Comparison of ENCODE assay signal across 12 cellular contexts in genomic region chr19:18099623-18099995, GRCh38. TPM values are rescaled to one million over a fixed set of nuclear protein-coding genes. Genes with fewer than 3 reads are reported as not detected.
DNase-seq lines count a peak whose midpoint lies in the region; ATAC-seq and TF ChIP-seq lines count a peak whose summit lies in the region.
"Had no signal": no experiment of that assay in that cellular context is flagged by ENCODE, and none has a peak within 500 bp of the region (broad histone marks: within the 10 kb centered on the region; RNA-seq: fewer than 3 reads in every experiment).

No MANE protein-coding gene starts in this region.

- BruUV-seq in Panc1 (replicated peaks; lab: Mats Ljungman, UMichigan), result TSS peak; percentile 88

- no peak for ATAC-seq in activated naive CD4-positive, alpha-beta T cell treated with anti-CD3 and anti-CD28 coated beads, Interleukin-2, amount 50 U/mL, for 72 hours
- no peak for ATAC-seq in Panc1
- no peak for ATAC-seq in thoracic aorta (ENCODE audit: insufficient number of reproducible peaks, low FRiP score, low read depth)
- no peak for ATAC-seq in GM18520 (IDR thresholded peaks at IDR 0.05; ENCODE audit: unreplicated experiment)

- H3K27me3 ChIP-seq in Panc1 (ENCODE audit: control insufficient read depth, insufficient read depth, low read length) (no peaks in the 10 kb centered on the region), duodenal mucosa (ENCODE audit: control insufficient read depth in 1 of 2, insufficient read depth in 2 of 2, low read length in 2 of 2) (peaks cover 0 to 8% of the 10 kb centered on the region in 2 donors), thoracic aorta (replicated peaks; ENCODE audit: insufficient read depth) (no peaks in the 10 kb centered on the region)

- no peaks in the 10 kb centered on the region for H3K36me3 Mint-ChIP-seq in activated naive CD4-positive, alpha-beta T cell treated with anti-CD3 and anti-CD28 coated beads, Interleukin-2, amount 50 U/mL, for 72 hours

- no peaks in the 10 kb centered on the region for H3K9me3 Mint-ChIP-seq in activated naive CD4-positive, alpha-beta T cell treated with anti-CD3 and anti-CD28 coated beads, Interleukin-2, amount 50 U/mL, for 72 hours

- in situ Hi-C loops in Panc1 (cut with HindIII; ENCODE audit: low pct_unique_long_range_greater_than_20kb, low sequenced_read_pairs), result no loop called here

- intact Hi-C loops in Panc1 (cut with micrococcal nuclease; ENCODE audit: unreplicated experiment), result no loop called here

- POLR2A ChIA-PET in Panc1 (lab: Charles Lee), result no interaction called here

- H3K36me3 ChIP-seq in Panc1 (ENCODE audit: control insufficient read depth, insufficient read depth, low read length) (no peaks in the 10 kb centered on the region), duodenal mucosa (ENCODE audit: control insufficient read depth in 1 of 2, insufficient read depth in 2 of 2, low read length in 2 of 2) (no peaks in the 10 kb centered on the region), thoracic aorta (no peaks in the 10 kb centered on the region)

- H3K4me1 ChIP-seq in Panc1 (ENCODE audit: control insufficient read depth, insufficient read depth, low read length), result peaks cover 9% of the 10 kb centered on the region; the same call in 1 of the 2 replicates
- peaks cover 13 to 18% of the 10 kb centered on the region in 2 donors for H3K4me1 ChIP-seq in duodenal mucosa (ENCODE audit: control insufficient read depth in 1 of 2, insufficient read depth in 2 of 2, low read length in 2 of 2)
- H3K4me1 ChIP-seq in thoracic aorta (ENCODE audit: control insufficient read depth in 1 of 2, low read depth in 2 of 2), result peaks cover 21 to 51% of the 10 kb centered on the region in 2 donors

- no peak for TF ChIP-seq CTCF in Panc1 (IDR thresholded peaks at IDR 0.05)
- no peak for TF ChIP-seq CTCF in thoracic aorta (IDR thresholded peaks at IDR 0.05)

- CTCF ChIA-PET in Panc1 (lab: Charles Lee), result no interaction called here

- H3K4me3 ChIP-seq in Panc1 (ENCODE audit: low read depth in 2 of 2, low read length in 2 of 2) (no peak overlapping the region), duodenal mucosa (ENCODE audit: low read depth in 1 of 2, low read length in 2 of 2) (peak overlapping the region; percentile 16 to 80), thoracic aorta (peak overlapping the region; percentile 77)

- no peak overlapping the region for H3K9ac ChIP-seq in duodenal mucosa (ENCODE audit: low read depth in 1 of 2, low read length in 2 of 2)

- no peak for DNase-seq in activated naive CD4-positive, alpha-beta T cell treated with anti-CD3 and anti-CD28 coated beads, Interleukin-2, amount 50 U/mL, for 72 hours (ENCODE audit: low spot score in 2 of 2)
- no peak for DNase-seq in activated naive CD4-positive, alpha-beta T cell treated with anti-CD3 and anti-CD28 coated beads, Interleukin-2, amount 50 U/mL, for 16 hours
- no peak for DNase-seq in Panc1 (ENCODE audit: low read depth, low spot score)
- DNase-seq in thoracic aorta (ENCODE audit: low spot score), result no peak
- no peak for DNase-seq in NOMO-1 treated with DMSO at 0.1 percent for 48 hours (lab: John Stamatoyannopoulos, UW; ENCODE audit: unreplicated experiment)
- DNase-seq in HT-29 (ENCODE audit: low spot score), result no peak
- DNase-seq: NCI-H2029, NCI-H526 treated with DMSO at 0.1 percent for 48 hours had no signal

- H3K27ac ChIP-seq in Panc1 (ENCODE audit: low read length) (no peak overlapping the region), duodenal mucosa (ENCODE audit: low read depth, low read length) (no peak overlapping the region), thoracic aorta (no peak overlapping the region)
- H3K27ac ChIP-seq: RWPE1 had no signal

- H3K9me3 ChIP-seq in Panc1 (ENCODE audit: control insufficient read depth, insufficient read depth, low read depth, low read length) (no peaks in the 10 kb centered on the region), duodenal mucosa (ENCODE audit: control insufficient read depth in 1 of 2, low read length in 2 of 2) (no peaks in the 10 kb centered on the region), thoracic aorta (no peaks in the 10 kb centered on the region)

- H3K27ac Mint-ChIP-seq in activated naive CD4-positive, alpha-beta T cell treated with anti-CD3 and anti-CD28 coated beads, Interleukin-2, amount 50 U/mL, for 72 hours, result peak overlapping the region; percentile 11 to 77
- H3K27ac Mint-ChIP-seq: progenitor cell of endocrine pancreas had no signal

RNA-seq across cellular contexts. Expression of gene MAST3, which starts 2.0 kb away (rescaled TPM):
- total RNA-seq in activated naive CD4-positive, alpha-beta T cell treated with anti-CD3 and anti-CD28 coated beads, Interleukin-2, amount 50 U/mL, for 72 hours, result 10 to 100 TPM; 19.5 to 54.6 TPM
- total RNA-seq in Panc1 (2021; ENCODE audit: unreplicated experiment) (13.1 TPM), thoracic aorta (10 to 100 TPM; 18.7 to 27.8 TPM)
- polyA plus RNA-seq in Panc1 (2012; ENCODE audit: insufficient read length), result 12.5 TPM
- total RNA-seq in HT-29 (2014; rRNA removed; shearing (Covaris generic)), result 8.6 and 13.8 TPM in 2 replicates

RNA-seq across cellular contexts. Expression of gene IL12RB1, which starts 12.9 kb away (rescaled TPM):
- 10 to 100 TPM; 14.6 to 25.0 TPM for total RNA-seq in activated naive CD4-positive, alpha-beta T cell treated with anti-CD3 and anti-CD28 coated beads, Interleukin-2, amount 50 U/mL, for 72 hours
- total RNA-seq in Panc1 (2021; ENCODE audit: unreplicated experiment), result 0.36 TPM
- polyA plus RNA-seq in Panc1 (2012; ENCODE audit: insufficient read length), result 0.10 TPM
- total RNA-seq in thoracic aorta, result 1 to 10 TPM; 1.6 to 5.4 TPM
- total RNA-seq in HT-29 (2014; rRNA removed; shearing (Covaris generic)), result not detected in 2 replicates
- total RNA-seq: progenitor cell of endocrine pancreas had no signal

RNA-seq across cellular contexts. Expression of gene PIK3R2, which starts 53.4 kb away (rescaled TPM):
- total RNA-seq in activated naive CD4-positive, alpha-beta T cell treated with anti-CD3 and anti-CD28 coated beads, Interleukin-2, amount 50 U/mL, for 72 hours, result 10 to 100 TPM; 13.6 to 18.3 TPM
- total RNA-seq in Panc1 (2021; ENCODE audit: unreplicated experiment) (37.6 TPM), thoracic aorta (10 to 100 TPM; 14.3 to 15.8 TPM)
- polyA plus RNA-seq in Panc1 (2012; ENCODE audit: insufficient read length), result 67.7 TPM
- total RNA-seq in HT-29 (2014; rRNA removed; shearing (Covaris generic)), result 26.4 and 37.7 TPM in 2 replicates

Comparison
In these comparisons a context has a peak if more than half of its experiments do, and no peak if none do; other contexts are left out.
1. H3K4me3 ChIP-seq: peak in duodenal mucosa (2 of 2) and thoracic aorta (single experiment); none in Panc1 (0 of 2).